ENCODE assay signal across 11 cellular contexts in the genomic region with DNA sequence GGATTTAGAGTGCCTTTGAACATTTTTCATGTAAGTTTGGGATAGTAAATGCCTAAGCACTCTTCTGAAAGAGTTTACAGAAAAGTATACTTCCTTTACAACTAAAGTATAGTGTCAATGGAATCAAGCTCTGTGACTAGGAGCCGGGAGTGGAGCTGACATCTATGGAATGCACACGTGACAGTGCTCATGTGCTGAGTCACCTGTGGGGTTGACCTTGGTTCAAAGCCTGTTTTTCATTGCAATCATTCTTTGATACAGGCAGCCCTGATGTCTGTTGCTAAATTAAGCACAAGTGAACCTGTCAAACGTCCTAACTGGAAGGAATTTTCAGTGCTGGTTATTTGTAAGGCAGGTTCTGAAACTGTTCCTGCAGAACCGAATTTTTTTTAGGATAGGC.
DNase-seq lines count a peak whose midpoint lies in the region; ATAC-seq, FAIRE-seq and TF ChIP-seq lines count a peak whose summit lies in the region.
"Had no signal": no experiment of that assay in that cellular context is flagged by ENCODE, and none has a peak within 500 bp of the region (broad histone marks: within the 10 kb centered on the region; RNA-seq: fewer than 3 reads in every experiment).

No MANE protein-coding gene starts in this region.

- in situ Hi-C loops in transverse colon (cut with MboI; ENCODE audit: low pct_ligation_motif_present in 1 of 4, low pct_unique_long_range_greater_than_20kb in 1 of 4, low sequenced_read_pairs in 3 of 4): no loop called here

- no peak for TF ChIP-seq CTCF in bronchial epithelial cell (IDR thresholded peaks at IDR 0.05; ENCODE audit: insufficient read depth, low read length, severe bottlenecking)
- TF ChIP-seq CTCF in transverse colon (IDR thresholded peaks at IDR 0.05): no peak

- TF ChIP-seq EP300 in transverse colon (IDR thresholded peaks at IDR 0.05; ENCODE audit: low read depth): no peak

- DNase-seq in HT1080 (ENCODE audit: low read depth) (peak; percentile 89), bronchial epithelial cell (ENCODE audit: low read depth) (peak; percentile 81), islet precursor cell (peak; percentile 80), transverse colon (peak; percentile 50), cerebellum (ENCODE audit: low spot score) (no peak), NCI-H2171 treated with DMSO at 0.1 percent for 48 hours (lab: John Stamatoyannopoulos, UW) (no peak)
- no peak for DNase-seq in stimulated activated naive CD8-positive, alpha-beta T cell treated with anti-CD3 and anti-CD28 coated beads, Interleukin-15, amount 100 ng/mL, for 72 hours
- DNase-seq: activated CD4-positive, alpha-beta T cell treated with anti-CD3 and anti-CD28 coated beads for 1 hour; NCI-H2081; stimulated activated naive B cell treated with anti-CD40 and anti-IgM and Interleukin-4, amounts not matched to agents 10 μg/mL and 1 μg/mL and 100 μg/mL, for 72 hours had no signal

- H3K4me3 Mint-ChIP-seq in stimulated activated naive CD8-positive, alpha-beta T cell treated with anti-CD3 and anti-CD28 coated beads, Interleukin-15, amount 100 ng/mL, for 72 hours: no peak overlapping the region
- no peak overlapping the region for H3K4me3 Mint-ChIP-seq in activated T-helper 17 cell treated with anti-CD3 and anti-CD28 coated beads, Interleukin-2, amount 50 U/mL, for 72 hours
- H3K4me3 Mint-ChIP-seq: stimulated activated naive B cell treated with anti-CD40 and anti-IgM and Interleukin-4, amounts not matched to agents 10 μg/mL and 1 μg/mL and 100 μg/mL, for 72 hours had no signal

- peaks cover 8 to 32% (median 26%) of the 10 kb centered on the region in 4 donors for H3K4me1 ChIP-seq in transverse colon

- TF ChIP-seq POLR2A in transverse colon (IDR thresholded peaks at IDR 0.05): no peak

- H3K4me3 ChIP-seq in bronchial epithelial cell (ENCODE audit: low read depth, low read length): no peak overlapping the region
- no peak overlapping the region for H3K4me3 ChIP-seq in transverse colon

- FAIRE-seq in bronchial epithelial cell (lab: Jason Lieb, UNC): no peak

- peak overlapping the region; percentile 57 to 72 (median 68) for H3K27ac ChIP-seq in transverse colon

- H3K27me3 ChIP-seq in bronchial epithelial cell (ENCODE audit: control insufficient read depth, insufficient read depth, low read length) (no peaks in the 10 kb centered on the region), transverse colon (no peaks in the 10 kb centered on the region)

- peaks cover 34% of the 10 kb centered on the region for H3K27me3 Mint-ChIP-seq in stimulated activated naive CD8-positive, alpha-beta T cell treated with anti-CD3 and anti-CD28 coated beads, Interleukin-15, amount 100 ng/mL, for 72 hours
- H3K27me3 Mint-ChIP-seq in activated T-helper 17 cell treated with anti-CD3 and anti-CD28 coated beads, Interleukin-2, amount 50 U/mL, for 72 hours: peaks cover 42% of the 10 kb centered on the region

- H3K27ac Mint-ChIP-seq in stimulated activated naive CD8-positive, alpha-beta T cell treated with anti-CD3 and anti-CD28 coated beads, Interleukin-15, amount 100 ng/mL, for 72 hours: no peak overlapping the region
- H3K27ac Mint-ChIP-seq in activated T-helper 17 cell treated with anti-CD3 and anti-CD28 coated beads, Interleukin-2, amount 50 U/mL, for 72 hours: no peak overlapping the region
- H3K27ac Mint-ChIP-seq: stimulated activated naive B cell treated with anti-CD40 and anti-IgM and Interleukin-4, amounts not matched to agents 10 μg/mL and 1 μg/mL and 100 μg/mL, for 72 hours had no signal

- no peaks in the 10 kb centered on the region for H3K36me3 Mint-ChIP-seq in activated T-helper 17 cell treated with anti-CD3 and anti-CD28 coated beads, Interleukin-2, amount 50 U/mL, for 72 hours (ENCODE audit: low read depth)

- H3K4me1 Mint-ChIP-seq in stimulated activated naive CD8-positive, alpha-beta T cell treated with anti-CD3 and anti-CD28 coated beads, Interleukin-15, amount 100 ng/mL, for 72 hours: peaks cover 9% of the 10 kb centered on the region
- H3K4me1 Mint-ChIP-seq in activated T-helper 17 cell treated with anti-CD3 and anti-CD28 coated beads, Interleukin-2, amount 50 U/mL, for 72 hours: no peaks in the 10 kb centered on the region

- intact Hi-C loops in transverse colon (cut with DNase I; ENCODE audit: low total_unique reads): no loop called here

- H3K9me3 Mint-ChIP-seq in stimulated activated naive CD8-positive, alpha-beta T cell treated with anti-CD3 and anti-CD28 coated beads, Interleukin-15, amount 100 ng/mL, for 72 hours: peaks cover 30 to 50% of the 10 kb centered on the region in 2 donors
- H3K9me3 Mint-ChIP-seq in activated T-helper 17 cell treated with anti-CD3 and anti-CD28 coated beads, Interleukin-2, amount 50 U/mL, for 72 hours: peaks cover 18% of the 10 kb centered on the region

- WGBS in transverse colon (ENCODE audit: low coverage in 1 of 2), 2 donors: 18 to 21% methylated on average over 4 of the region's 4 CpGs

- ATAC-seq in stimulated activated naive CD8-positive, alpha-beta T cell treated with anti-CD3 and anti-CD28 coated beads, Interleukin-15, amount 100 ng/mL, for 72 hours: no peak
- ATAC-seq in activated T-helper 17 cell treated with anti-CD3 and anti-CD28 coated beads, Interleukin-2, amount 50 U/mL, for 72 hours (replicated peaks): no peak

- H3K36me3 ChIP-seq in bronchial epithelial cell (ENCODE audit: control insufficient read depth, insufficient read depth, low read length) (no peaks in the 10 kb centered on the region), transverse colon (no peaks in the 10 kb centered on the region)

- peaks cover 9 to 10% of the 10 kb centered on the region in 2 donors for H3K9me3 ChIP-seq in transverse colon

Comparison
In these comparisons a context has a peak if more than half of its experiments do, and no peak if none do; other contexts are left out.
1. DNase-seq: peak in HT1080 (single experiment), bronchial epithelial cell (single experiment), islet precursor cell (single experiment) and transverse colon (single experiment); none in stimulated activated naive CD8-positive, alpha-beta T cell treated with anti-CD3 and anti-CD28 coated beads, Interleukin-15, amount 100 ng/mL, for 72 hours (0 of 2), cerebellum (single experiment) and NCI-H2171 treated with DMSO at 0.1 percent for 48 hours (single experiment).